In the genomic region with DNA sequence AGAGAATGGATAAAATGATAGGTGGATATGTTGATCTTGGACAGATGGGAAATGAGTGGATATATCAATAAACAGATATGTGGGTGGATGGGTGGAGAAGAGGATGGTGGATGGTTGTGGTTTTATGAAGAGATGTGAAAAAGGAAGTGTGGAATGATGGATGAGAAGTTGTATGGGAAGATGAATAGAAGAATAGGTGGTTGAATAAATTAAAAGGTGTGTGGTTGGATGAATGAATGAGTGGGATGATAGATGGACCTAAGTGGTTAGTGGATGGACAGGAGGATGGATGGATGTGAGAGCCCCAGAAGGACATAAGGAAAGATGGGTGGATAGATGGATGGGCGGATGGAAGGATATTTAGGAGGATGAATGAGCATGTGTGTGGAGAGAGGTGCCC, we compare ENCODE assay signal across 8 cellular contexts. TPM values are rescaled to one million over a fixed set of nuclear protein-coding genes. Genes with fewer than 3 reads are reported as not detected.
DNase-seq lines count a peak whose midpoint lies in the region; ATAC-seq and TF ChIP-seq lines count a peak whose summit lies in the region.

No MANE protein-coding gene starts in this region.

- TF ChIP-seq EP300 in suprapubic skin (IDR thresholded peaks at IDR 0.05): no peak

- H3K4me3 ChIP-seq in iPS-20b (ENCODE audit: low read length): peak overlapping the region; percentile 72; the same call in 1 of the 2 replicates
- H3K4me3 ChIP-seq in suprapubic skin: peak overlapping the region; percentile 93

- no peaks in the 10 kb centered on the region for H3K27me3 Mint-ChIP-seq in activated CD4-positive, alpha-beta T cell treated with anti-CD3 and anti-CD28 coated beads, Interleukin-2, amount 10 ng/mL, durations not matched to agents 7 days and 5 days

- CTCF ChIA-PET in activated CD4-positive, alpha-beta T cell treated with anti-CD3 and anti-CD28 coated beads, Interleukin-2, amount 10 ng/mL, durations not matched to agents 7 days and 5 days (lab: Charles Lee): interaction anchor here (1.2 to 3.1 kb wide), 5 partner anchors 9 to 49 kb away, joined by 4 to 15 read pairs (median 5); no protein-coding TSS in a partner anchor

- peak overlapping the region; percentile 94 for H3K27ac Mint-ChIP-seq in activated CD4-positive, alpha-beta T cell treated with anti-CD3 and anti-CD28 coated beads, Interleukin-2, amount 10 ng/mL, durations not matched to agents 7 days and 5 days
- peak overlapping the region; percentile 91 to 95 for H3K27ac Mint-ChIP-seq in activated naive CD4-positive, alpha-beta T cell treated with anti-CD3 and anti-CD28 coated beads, Interleukin-2, amount 50 U/mL, for 72 hours

- no peak for TF ChIP-seq POLR2A in suprapubic skin (IDR thresholded peaks at IDR 0.05)

- H3K9me3 Mint-ChIP-seq in activated CD4-positive, alpha-beta T cell treated with anti-CD3 and anti-CD28 coated beads, Interleukin-2, amount 10 ng/mL, durations not matched to agents 7 days and 5 days: no peaks in the 10 kb centered on the region
- peaks cover 4 to 7% of the 10 kb centered on the region in 2 donors for H3K9me3 Mint-ChIP-seq in activated naive CD4-positive, alpha-beta T cell treated with anti-CD3 and anti-CD28 coated beads, Interleukin-2, amount 50 U/mL, for 72 hours

- 52% methylated on average over 1 of the region's 1 CpG for WGBS in suprapubic skin

- H3K36me3 ChIP-seq in iPS-20b (ENCODE audit: insufficient read depth, low read depth, low read length) (no peaks in the 10 kb centered on the region), suprapubic skin (no peaks in the 10 kb centered on the region)

- peaks cover 37% of the 10 kb centered on the region for H3K4me1 Mint-ChIP-seq in activated CD4-positive, alpha-beta T cell treated with anti-CD3 and anti-CD28 coated beads, Interleukin-2, amount 10 ng/mL, durations not matched to agents 7 days and 5 days

- POLR2A ChIA-PET in activated CD4-positive, alpha-beta T cell treated with anti-CD3 and anti-CD28 coated beads, Interleukin-2, amount 10 ng/mL, durations not matched to agents 7 days and 5 days (lab: Charles Lee): no interaction called here

- no peak for DNase-seq in activated CD4-positive, alpha-beta T cell treated with anti-CD3 and anti-CD28 coated beads, Interleukin-2, amount 10 ng/mL, durations not matched to agents 7 days and 5 days
- no peak for DNase-seq in activated CD4-positive, alpha-beta T cell treated with anti-CD3 and anti-CD28 coated beads, Interleukin-2, amount 50 U/mL, for 4 hours
- no peak for DNase-seq in activated naive CD4-positive, alpha-beta T cell treated with anti-CD3 and anti-CD28 coated beads, Interleukin-2, amount 50 U/mL, for 72 hours (ENCODE audit: low spot score in 2 of 2)
- no peak for DNase-seq in suprapubic skin (ENCODE audit: low spot score in 2 of 2)
- DNase-seq in NOMO-1 treated with DMSO at 0.1 percent for 48 hours (lab: John Stamatoyannopoulos, UW; ENCODE audit: unreplicated experiment): no peak
- DNase-seq in NCI-H1417 (lab: John Stamatoyannopoulos, UW): no peak
- DNase-seq in NCI-H2171 treated with DMSO at 0.1 percent for 48 hours (lab: John Stamatoyannopoulos, UW): no peak

- H3K9me3 ChIP-seq in iPS-20b (ENCODE audit: insufficient read depth, low read depth, low read length): no peaks in the 10 kb centered on the region
- H3K9me3 ChIP-seq in suprapubic skin: no peaks in the 10 kb centered on the region

- peaks cover 63% of the 10 kb centered on the region for H3K27me3 ChIP-seq in iPS-20b (ENCODE audit: insufficient read depth, low read length)
- no peaks in the 10 kb centered on the region for H3K27me3 ChIP-seq in suprapubic skin

- H3K4me3 Mint-ChIP-seq in activated CD4-positive, alpha-beta T cell treated with anti-CD3 and anti-CD28 coated beads, Interleukin-2, amount 10 ng/mL, durations not matched to agents 7 days and 5 days: peak overlapping the region; percentile 87

- H3K4me1 ChIP-seq in iPS-20b (ENCODE audit: insufficient read depth, low read length) (no peaks in the 10 kb centered on the region; the same call in 1 of the 2 replicates), suprapubic skin (peaks cover 55% of the 10 kb centered on the region)

- no peak overlapping the region for H3K9ac ChIP-seq in iPS-20b (ENCODE audit: low read depth, low read length)

- TF ChIP-seq CTCF in suprapubic skin (IDR thresholded peaks at IDR 0.05): no peak

- ATAC-seq in activated naive CD4-positive, alpha-beta T cell treated with anti-CD3 and anti-CD28 coated beads, Interleukin-2, amount 50 U/mL, for 72 hours: no peak

- H3K36me3 Mint-ChIP-seq in activated CD4-positive, alpha-beta T cell treated with anti-CD3 and anti-CD28 coated beads, Interleukin-2, amount 10 ng/mL, durations not matched to agents 7 days and 5 days (ENCODE audit: low read depth): peaks cover 31% of the 10 kb centered on the region
- H3K36me3 Mint-ChIP-seq in activated naive CD4-positive, alpha-beta T cell treated with anti-CD3 and anti-CD28 coated beads, Interleukin-2, amount 50 U/mL, for 72 hours: peaks cover 27% of the 10 kb centered on the region in 2 donors

- H3K27ac ChIP-seq in iPS-20b (ENCODE audit: low read length): no peak overlapping the region
- peak overlapping the region; percentile 99 for H3K27ac ChIP-seq in suprapubic skin

RNA-seq across cellular contexts. Expression of a gene that starts 0.9 kb away (rescaled TPM):
- 100 to 1,000 TPM; 518 to 534 TPM for total RNA-seq in activated CD4-positive, alpha-beta T cell treated with anti-CD3 and anti-CD28 coated beads, Interleukin-2, amount 10 ng/mL, durations not matched to agents 7 days and 5 days
- 100 to 1,000 TPM; 321 to 381 TPM for total RNA-seq in activated naive CD4-positive, alpha-beta T cell treated with anti-CD3 and anti-CD28 coated beads, Interleukin-2, amount 50 U/mL, for 72 hours
- total RNA-seq in suprapubic skin: 1,000 to 10,000 TPM; 1,361 to 2,207 (median 1,502) TPM
